Comparison of ENCODE assay signal across 12 cellular contexts in genomic region chr11:110356769-110357671, GRCh38.
DNase-seq lines count a peak whose midpoint lies in the region; ATAC-seq and TF ChIP-seq lines count a peak whose summit lies in the region.
"Had no signal": no experiment of that assay in that cellular context is flagged by ENCODE, and none has a peak within 500 bp of the region (broad histone marks: within the 10 kb centered on the region; RNA-seq: fewer than 3 reads in every experiment).

No MANE protein-coding gene starts in this region.

- POLR2A ChIA-PET in MCF 10A (lab: Yijun Ruan, JAX) (interaction anchor here (0.7 to 1.4 kb wide), 2 partner anchors 57 to 60 kb away, joined by 3 to 5 read pairs; partner anchors contain the start of gene RDX), T-cell (lab: Charles Lee) (no interaction called here)

- H3K4me1 Mint-ChIP-seq in MCF 10A (ENCODE audit: insufficient read depth, unreplicated experiment) (peaks cover 6% of the 10 kb centered on the region), T-cell (no peaks in the 10 kb centered on the region)
- peaks cover 23% of the 10 kb centered on the region for H3K4me1 Mint-ChIP-seq in stimulated activated naive CD8-positive, alpha-beta T cell treated with anti-CD3 and anti-CD28 coated beads, Interleukin-15, Interleukin-2, amounts not matched to agents 100 ng/mL and 50 ng/mL, for 24 hours (ENCODE audit: low read depth)

- H3K4me3 ChIP-seq in breast epithelium (no peak overlapping the region), foreskin fibroblast (ENCODE audit: low read depth in 1 of 2, low read length in 2 of 2) (no peak overlapping the region), mucosa of descending colon (no peak overlapping the region)
- H3K4me3 ChIP-seq: BLaER1 had no signal

- no TSS peak for BruUV-seq in MCF 10A (replicated peaks; lab: Mats Ljungman, UMichigan)

- no peaks in the 10 kb centered on the region for H3K36me3 ChIP-seq in breast epithelium
- no peaks in the 10 kb centered on the region for H3K36me3 ChIP-seq in mucosa of descending colon (ENCODE audit: low read depth)
- H3K36me3 ChIP-seq: BLaER1 had no signal

- DNase-seq in MCF 10A (ENCODE audit: unreplicated experiment): peak; percentile 47
- DNase-seq in breast epithelium (ENCODE audit: low spot score in 2 of 2): no peak
- DNase-seq in foreskin fibroblast: peak; percentile 18 to 36
- DNase-seq in NCI-H345 (lab: John Stamatoyannopoulos, UW): no peak
- no peak for DNase-seq in mucosa of descending colon
- DNase-seq in T-cell: no peak
- DNase-seq: activated CD4-positive, alpha-beta T cell treated with anti-CD3 and anti-CD28 coated beads for 1 hour; cerebellar nuclear complex; NCI-H748 treated with DMSO at 0.1 percent for 48 hours had no signal

- H3K27ac Mint-ChIP-seq in MCF 10A (ENCODE audit: low read depth, unreplicated experiment) (peak overlapping the region; percentile 46), T-cell (no peak overlapping the region)
- H3K27ac Mint-ChIP-seq in stimulated activated naive CD8-positive, alpha-beta T cell treated with anti-CD3 and anti-CD28 coated beads, Interleukin-15, Interleukin-2, amounts not matched to agents 100 ng/mL and 50 ng/mL, for 24 hours: peak overlapping the region; percentile 78

- TF ChIP-seq CTCF in MCF 10A (IDR thresholded peaks at IDR 0.05; ENCODE audit: unreplicated experiment) (no peak), breast epithelium (IDR thresholded peaks at IDR 0.05) (no peak), foreskin fibroblast (IDR thresholded peaks at IDR 0.05; ENCODE audit: low read depth, low read length) (no peak), mucosa of descending colon (IDR thresholded peaks at IDR 0.05) (no peak)

- CTCF ChIA-PET in MCF 10A (lab: Yijun Ruan, JAX): interaction anchor here (0.6 to 0.8 kb wide), 3 partner anchors 47 to 108 kb away, joined by 3 read pairs; no protein-coding TSS in a partner anchor
- CTCF ChIA-PET in T-cell (lab: Charles Lee): no interaction called here

- H3K27me3 ChIP-seq in breast epithelium: no peaks in the 10 kb centered on the region
- H3K27me3 ChIP-seq: BLaER1 had no signal

- H3K36me3 Mint-ChIP-seq in MCF 10A (ENCODE audit: insufficient read depth, unreplicated experiment) (no peaks in the 10 kb centered on the region), T-cell (no peaks in the 10 kb centered on the region)
- H3K36me3 Mint-ChIP-seq in stimulated activated naive CD8-positive, alpha-beta T cell treated with anti-CD3 and anti-CD28 coated beads, Interleukin-15, Interleukin-2, amounts not matched to agents 100 ng/mL and 50 ng/mL, for 24 hours (ENCODE audit: low read depth): no peaks in the 10 kb centered on the region

- intact Hi-C loops in MCF 10A (cut with micrococcal nuclease): no loop called here
- intact Hi-C loops in breast epithelium (cut with DNase I; ENCODE audit: low total_unique reads): no loop called here
- intact Hi-C loops in mucosa of descending colon (cut with DNase I, micrococcal nuclease): no loop called here

- no peaks in the 10 kb centered on the region for H3K9me3 Mint-ChIP-seq in MCF 10A (ENCODE audit: unreplicated experiment)
- H3K9me3 Mint-ChIP-seq in stimulated activated naive CD8-positive, alpha-beta T cell treated with anti-CD3 and anti-CD28 coated beads, Interleukin-15, Interleukin-2, amounts not matched to agents 100 ng/mL and 50 ng/mL, for 24 hours: no peaks in the 10 kb centered on the region
- H3K9me3 Mint-ChIP-seq in T-cell: no peaks in the 10 kb centered on the region

- no peak overlapping the region for H3K27ac ChIP-seq in breast epithelium
- H3K27ac ChIP-seq: BLaER1 had no signal

- no peak for TF ChIP-seq POLR2A in breast epithelium (IDR thresholded peaks at IDR 0.05)

- H3K27me3 Mint-ChIP-seq in MCF 10A (ENCODE audit: insufficient read depth, unreplicated experiment) (no peaks in the 10 kb centered on the region), T-cell (peaks cover 0 to 3% of the 10 kb centered on the region in 2 donors)
- peaks cover 4% of the 10 kb centered on the region for H3K27me3 Mint-ChIP-seq in stimulated activated naive CD8-positive, alpha-beta T cell treated with anti-CD3 and anti-CD28 coated beads, Interleukin-15, Interleukin-2, amounts not matched to agents 100 ng/mL and 50 ng/mL, for 24 hours

- H3K9me3 ChIP-seq in breast epithelium (no peaks in the 10 kb centered on the region), mucosa of descending colon (no peaks in the 10 kb centered on the region)
- H3K9me3 ChIP-seq: BLaER1 had no signal

- no peak overlapping the region for H3K4me3 Mint-ChIP-seq in MCF 10A (ENCODE audit: unreplicated experiment)
- H3K4me3 Mint-ChIP-seq in stimulated activated naive CD8-positive, alpha-beta T cell treated with anti-CD3 and anti-CD28 coated beads, Interleukin-15, Interleukin-2, amounts not matched to agents 100 ng/mL and 50 ng/mL, for 24 hours: peak overlapping the region; percentile 23
- no peak overlapping the region for H3K4me3 Mint-ChIP-seq in T-cell

- ATAC-seq in SK-N-SH treated with all-trans-retinoic acid at 6 μM for 48 hours (peak; percentile 67), mucosa of descending colon (no peak), T-cell (replicated peaks in 1 of 4) (no peak)

- H3K4me1 ChIP-seq in breast epithelium (no peaks in the 10 kb centered on the region), mucosa of descending colon (ENCODE audit: low read depth) (no peaks in the 10 kb centered on the region)

TF ChIP-seq in SK-N-SH treated with all-trans-retinoic acid at 6 μM for 48 hours, 23 proteins besides CTCF, POLR2A, EP300 and RAD21 (continues in another document):
- no peak for TF ChIP-seq ZNF565 (CRISPR knock-in tag; conservative IDR thresholded peaks at IDR 0.05; ENCODE audit: low read depth)
- TF ChIP-seq ARNTL (CRISPR knock-in tag; IDR thresholded peaks at IDR 0.05; ENCODE audit: borderline replicate concordance, low read depth): no peak
- TF ChIP-seq, protein P1, sequence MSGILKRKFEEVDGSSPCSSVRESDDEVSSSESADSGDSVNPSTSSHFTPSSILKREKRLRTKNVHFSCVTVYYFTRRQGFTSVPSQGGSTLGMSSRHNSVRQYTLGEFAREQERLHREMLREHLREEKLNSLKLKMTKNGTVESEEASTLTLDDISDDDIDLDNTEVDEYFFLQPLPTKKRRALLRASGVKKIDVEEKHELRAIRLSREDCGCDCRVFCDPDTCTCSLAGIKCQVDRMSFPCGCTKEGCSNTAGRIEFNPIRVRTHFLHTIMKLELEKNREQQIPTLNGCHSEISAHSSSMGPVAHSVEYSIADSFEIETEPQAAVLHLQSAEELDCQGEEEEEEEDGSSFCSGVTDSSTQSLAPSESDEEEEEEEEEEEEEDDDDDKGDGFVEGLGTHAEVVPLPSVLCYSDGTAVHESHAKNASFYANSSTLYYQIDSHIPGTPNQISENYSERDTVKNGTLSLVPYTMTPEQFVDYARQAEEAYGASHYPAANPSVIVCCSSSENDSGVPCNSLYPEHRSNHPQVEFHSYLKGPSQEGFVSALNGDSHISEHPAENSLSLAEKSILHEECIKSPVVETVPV (CRISPR knock-in tag; IDR thresholded peaks at IDR 0.05): no peak
- TF ChIP-seq GLIS3 (CRISPR knock-in tag; IDR thresholded peaks at IDR 0.05): no peak
- TF ChIP-seq TSHZ2 (CRISPR knock-in tag; IDR thresholded peaks at IDR 0.05): no peak
- TF ChIP-seq, protein P2, sequence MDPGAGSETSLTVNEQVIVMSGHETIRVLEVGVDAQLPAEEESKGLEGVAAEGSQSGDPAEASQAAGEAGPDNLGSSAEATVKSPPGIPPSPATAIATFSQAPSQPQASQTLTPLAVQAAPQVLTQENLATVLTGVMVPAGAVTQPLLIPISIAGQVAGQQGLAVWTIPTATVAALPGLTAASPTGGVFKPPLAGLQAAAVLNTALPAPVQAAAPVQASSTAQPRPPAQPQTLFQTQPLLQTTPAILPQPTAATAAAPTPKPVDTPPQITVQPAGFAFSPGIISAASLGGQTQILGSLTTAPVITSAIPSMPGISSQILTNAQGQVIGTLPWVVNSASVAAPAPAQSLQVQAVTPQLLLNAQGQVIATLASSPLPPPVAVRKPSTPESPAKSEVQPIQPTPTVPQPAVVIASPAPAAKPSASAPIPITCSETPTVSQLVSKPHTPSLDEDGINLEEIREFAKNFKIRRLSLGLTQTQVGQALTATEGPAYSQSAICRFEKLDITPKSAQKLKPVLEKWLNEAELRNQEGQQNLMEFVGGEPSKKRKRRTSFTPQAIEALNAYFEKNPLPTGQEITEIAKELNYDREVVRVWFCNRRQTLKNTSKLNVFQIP (CRISPR knock-in tag; IDR thresholded peaks at IDR 0.05; ENCODE audit: borderline replicate concordance, low read depth): no peak
- no peak for TF ChIP-seq ZNF70 (CRISPR knock-in tag; IDR thresholded peaks at IDR 0.05)
- TF ChIP-seq RARB (CRISPR knock-in tag; IDR thresholded peaks at IDR 0.05): no peak

Comparison
In these comparisons a context has a peak if more than half of its experiments do, and no peak if none do; other contexts are left out.
1. DNase-seq: peak in MCF 10A (single experiment) and foreskin fibroblast (2 of 2); none in breast epithelium (0 of 2), NCI-H345 (single experiment), mucosa of descending colon (0 of 3) and T-cell (0 of 34).
2. H3K27ac Mint-ChIP-seq: peak in MCF 10A (single experiment) and stimulated activated naive CD8-positive, alpha-beta T cell treated with anti-CD3 and anti-CD28 coated beads, Interleukin-15, Interleukin-2, amounts not matched to agents 100 ng/mL and 50 ng/mL, for 24 hours (single experiment); none in T-cell (0 of 2).